9 cellular contexts compared by ENCODE assay signal in the genomic region with DNA sequence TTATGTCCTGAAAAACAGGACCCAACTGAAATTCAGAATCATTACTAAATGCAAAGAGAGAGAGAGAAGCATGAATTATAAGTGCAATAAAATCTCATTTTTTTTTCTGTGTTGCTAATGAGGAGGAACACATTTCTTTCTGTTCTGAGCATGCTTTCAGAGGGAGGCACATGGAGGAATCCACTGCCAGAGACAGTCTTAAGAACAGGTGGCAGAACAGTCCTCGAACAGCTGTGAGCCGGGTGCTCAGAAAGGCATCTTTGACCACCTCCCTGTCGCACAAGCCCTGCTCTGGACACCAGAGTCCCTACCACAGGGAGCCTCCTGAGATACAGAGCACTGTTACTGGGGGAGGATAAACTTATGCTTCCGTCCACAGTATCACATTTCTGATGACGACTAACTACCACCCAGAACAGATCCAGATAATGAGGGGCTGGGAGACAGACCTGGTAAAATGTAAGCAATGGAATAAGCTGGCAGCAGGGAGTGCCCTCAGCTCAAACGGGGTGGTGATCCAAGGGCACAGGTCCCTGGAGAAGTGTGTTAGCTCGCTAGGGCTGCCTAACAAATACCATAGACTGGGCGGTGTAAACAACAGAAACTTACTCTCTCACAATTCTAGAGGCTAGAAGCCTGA.
A peak's percentile ranks its signal among the peaks of the same experiment; 100 is the strongest.
DNase-seq lines count a peak whose midpoint lies in the region; ATAC-seq and TF ChIP-seq lines count a peak whose summit lies in the region.
"Had no signal": no experiment of that assay in that cellular context is flagged by ENCODE, and none has a peak within 500 bp of the region (broad histone marks: within the 10 kb centered on the region; RNA-seq: fewer than 3 reads in every experiment).

No MANE protein-coding gene starts in this region.

- no peaks in the 10 kb centered on the region for H3K79me2 ChIP-seq in parathyroid adenoma

- no peaks in the 10 kb centered on the region for H3K36me3 ChIP-seq in parathyroid adenoma (ENCODE audit: control insufficient read depth, insufficient read depth, low read length)
- H3K36me3 ChIP-seq: brain microvascular endothelial cell had no signal

- H2AFZ ChIP-seq in parathyroid adenoma, result peak overlapping the region; percentile 89

- no peak overlapping the region for H3K9ac ChIP-seq in parathyroid adenoma

- peak overlapping the region; percentile 99 for H3K27ac ChIP-seq in parathyroid adenoma
- H3K27ac ChIP-seq: brain microvascular endothelial cell had no signal

- DNase-seq in HCEC 1CT (peak; percentile 39), NCI-H69 (lab: John Stamatoyannopoulos, UW) (peak; percentile 11), choroid plexus epithelial cell (ENCODE audit: low read depth) (peak; percentile 56), omental fat pad (ENCODE audit: low spot score) (no peak)
- DNase-seq: kidney had no signal

- no peaks in the 10 kb centered on the region for H3K9me3 ChIP-seq in parathyroid adenoma (ENCODE audit: control insufficient read depth, low read length)

- no peaks in the 10 kb centered on the region for H3K27me3 ChIP-seq in parathyroid adenoma (ENCODE audit: control insufficient read depth, insufficient read depth, low read length)

- H3K4me3 ChIP-seq in choroid plexus epithelial cell (ENCODE audit: low read depth, low read length) (no peak overlapping the region), parathyroid adenoma (ENCODE audit: low read depth, low read length) (no peak overlapping the region)

- ATAC-seq in HG02678 (IDR thresholded peaks at IDR 0.05; ENCODE audit: unreplicated experiment) (no peak), HG03565 (IDR thresholded peaks at IDR 0.05; ENCODE audit: unreplicated experiment) (no peak), omental fat pad (ENCODE audit: low FRiP score) (no peak)

- H3K4me1 ChIP-seq in parathyroid adenoma, result peaks cover 46% of the 10 kb centered on the region

- peak overlapping the region; percentile 4 for H3K4me2 ChIP-seq in parathyroid adenoma (ENCODE audit: low read length)

- TF ChIP-seq CTCF in choroid plexus epithelial cell (conservative IDR thresholded peaks at IDR 0.05; ENCODE audit: low read depth, low read length) (no peak), parathyroid adenoma (IDR thresholded peaks at IDR 0.05) (no peak), omental fat pad (IDR thresholded peaks at IDR 0.05) (no peak)
